Comparison of ENCODE assay signal across 10 cellular contexts in genomic region chr10:4270116-4270515, GRCh38.
A peak's percentile ranks its signal among the peaks of the same experiment; 100 is the strongest.
DNase-seq lines count a peak whose midpoint lies in the region; TF ChIP-seq lines count a peak whose summit lies in the region.
"Had no signal": no experiment of that assay in that cellular context is flagged by ENCODE, and none has a peak within 500 bp of the region (broad histone marks: within the 10 kb centered on the region; RNA-seq: fewer than 3 reads in every experiment).

No MANE protein-coding gene starts in this region.

- no peaks in the 10 kb centered on the region for H3K9me3 Mint-ChIP-seq in glutamatergic neuron (ENCODE audit: unreplicated experiment)

- no peaks in the 10 kb centered on the region for H3K36me3 Mint-ChIP-seq in glutamatergic neuron (ENCODE audit: unreplicated experiment)

- DNase-seq in KBM-7 (peak; percentile 55), adipocyte (ENCODE audit: low read depth) (peak; percentile 89), glomerular endothelial cell (ENCODE audit: extremely low read depth, low read depth, low spot score) (peak; percentile 37), NCI-H2171 treated with DMSO at 0.1 percent for 48 hours (lab: John Stamatoyannopoulos, UW) (no peak), glutamatergic neuron (no peak)
- no peak for DNase-seq in activated naive CD4-positive, alpha-beta T cell (lab: John Stamatoyannopoulos, UW)
- DNase-seq: erythroblast, NCI-H187 treated with DMSO at 0.1 percent for 48 hours had no signal

- H3K4me1 Mint-ChIP-seq in glutamatergic neuron (ENCODE audit: low read depth, unreplicated experiment) = no peaks in the 10 kb centered on the region

- no peaks in the 10 kb centered on the region for H3K9me3 ChIP-seq in adipocyte (ENCODE audit: control insufficient read depth, low read length)
- no peaks in the 10 kb centered on the region for H3K9me3 ChIP-seq in skeletal muscle satellite cell (replicated peaks; ENCODE audit: low read length)

- peaks cover 2% of the 10 kb centered on the region for H3K27me3 Mint-ChIP-seq in glutamatergic neuron (ENCODE audit: unreplicated experiment)

- peaks cover 25% of the 10 kb centered on the region for H3K4me1 ChIP-seq in adipocyte (ENCODE audit: control insufficient read depth, insufficient read depth, low read length)
- H3K4me1 ChIP-seq in skeletal muscle satellite cell (ENCODE audit: control insufficient read depth, insufficient read depth, low read length) = peaks cover 28% of the 10 kb centered on the region

- no peaks in the 10 kb centered on the region for H3K36me3 ChIP-seq in adipocyte (ENCODE audit: control insufficient read depth, insufficient read depth, low read length, severe bottlenecking)
- no peaks in the 10 kb centered on the region for H3K36me3 ChIP-seq in skeletal muscle satellite cell (ENCODE audit: insufficient read depth, low read length)

- no peak overlapping the region for H3K27ac Mint-ChIP-seq in glutamatergic neuron (ENCODE audit: unreplicated experiment)
- H3K27ac Mint-ChIP-seq: T-helper 1 cell treated with Interleukin-12 subunit alpha and Interleukin-12 subunit beta and Interleukin-4 antibody, amounts not matched to agents 30 μg/mL and 1 μg/mL, for 36 hours had no signal

- H3K9ac ChIP-seq in adipocyte (ENCODE audit: low read length) = peak overlapping the region; percentile 12
- H3K9ac ChIP-seq in skeletal muscle satellite cell (ENCODE audit: low read depth, low read length) = peak overlapping the region; percentile 36

- H3K4me3 Mint-ChIP-seq in glutamatergic neuron (ENCODE audit: unreplicated experiment) = no peak overlapping the region
- H3K4me3 Mint-ChIP-seq: T-helper 1 cell treated with Interleukin-12 subunit alpha and Interleukin-12 subunit beta and Interleukin-4 antibody, amounts not matched to agents 30 μg/mL and 1 μg/mL, for 36 hours had no signal

- in situ Hi-C loops in KBM-7 (cut with MboI; ENCODE audit: low pct_unique_long_range_greater_than_20kb, low sequenced_read_pairs) = no loop called here

- H3K4me3 ChIP-seq in adipocyte (ENCODE audit: low read length) (no peak overlapping the region), skeletal muscle satellite cell (ENCODE audit: low read length) (no peak overlapping the region)

- no peak overlapping the region for H3K4me2 ChIP-seq in skeletal muscle satellite cell (ENCODE audit: low read length)

- H3K27me3 ChIP-seq in adipocyte (replicated peaks; ENCODE audit: control insufficient read depth, insufficient read depth, low read length) = no peaks in the 10 kb centered on the region
- H3K27me3 ChIP-seq in skeletal muscle satellite cell (ENCODE audit: control insufficient read depth, insufficient read depth, low read length) = no peaks in the 10 kb centered on the region

- TF ChIP-seq CTCF in glutamatergic neuron (IDR thresholded peaks at IDR 0.05; ENCODE audit: partially characterized antibody, unreplicated experiment) = no peak

Comparison
In these comparisons a context has a peak if more than half of its experiments do, and no peak if none do; other contexts are left out.
1. DNase-seq: peak in KBM-7 (single experiment), adipocyte (single experiment) and glomerular endothelial cell (single experiment); none in activated naive CD4-positive, alpha-beta T cell (0 of 4), NCI-H2171 treated with DMSO at 0.1 percent for 48 hours (single experiment) and glutamatergic neuron (single experiment).